Comparison of ENCODE assay signal across 10 cellular contexts in the genomic region with DNA sequence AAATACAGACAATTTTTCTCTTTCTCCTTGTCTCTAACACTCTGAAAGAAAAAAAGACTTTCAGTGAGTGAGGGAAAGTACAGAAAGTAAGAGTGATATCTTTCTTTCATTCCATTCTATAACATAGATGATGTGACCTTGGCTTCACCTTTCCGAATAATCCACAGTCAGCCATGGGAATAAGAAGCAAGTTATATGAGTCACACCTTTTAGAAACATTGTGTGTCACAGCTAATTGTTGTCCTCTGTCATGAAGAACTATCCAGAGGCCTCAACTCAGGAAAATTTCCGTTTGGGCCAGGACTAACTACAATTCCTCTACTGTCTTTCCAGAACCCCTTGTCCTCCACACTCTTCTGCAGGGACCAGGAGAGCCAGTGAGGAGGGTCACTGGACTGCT.
"Had no signal": no experiment of that assay in that cellular context is flagged by ENCODE, and none has a peak within 500 bp of the region (broad histone marks: within the 10 kb centered on the region; RNA-seq: fewer than 3 reads in every experiment).

No MANE protein-coding gene starts in this region.

- H3K27me3 ChIP-seq: esophagus muscularis mucosa, neural progenitor cell, ovary, sigmoid colon had no signal

- H3K36me3 ChIP-seq: esophagus muscularis mucosa, lower lobe of right lung, neural progenitor cell, ovary, sigmoid colon had no signal

- H2AFZ ChIP-seq: neural progenitor cell had no signal

- DNase-seq: activated CD4-positive, alpha-beta T cell treated with anti-CD3 and anti-CD28 coated beads, Interleukin-2, amount 50 U/mL, for 1 hour; activated naive CD8-positive, alpha-beta T cell treated with anti-CD3 and anti-CD28 coated beads for 36 hours; foreskin melanocyte; left cardiac atrium; lower lobe of right lung; midbrain; ovary; sigmoid colon had no signal

- H3K9me3 ChIP-seq: esophagus muscularis mucosa, lower lobe of right lung, ovary, sigmoid colon had no signal

- H3K4me1 ChIP-seq: lower lobe of right lung, neural progenitor cell had no signal

- ATAC-seq: lower lobe of right lung had no signal

- H3K27ac ChIP-seq: lower lobe of right lung, neural progenitor cell, ovary had no signal

- H3K9ac ChIP-seq: neural progenitor cell had no signal

- H3K4me3 ChIP-seq: esophagus muscularis mucosa, lower lobe of right lung, neural progenitor cell, ovary, sigmoid colon had no signal

- H3K4me2 ChIP-seq: neural progenitor cell had no signal
